In the genomic region with DNA sequence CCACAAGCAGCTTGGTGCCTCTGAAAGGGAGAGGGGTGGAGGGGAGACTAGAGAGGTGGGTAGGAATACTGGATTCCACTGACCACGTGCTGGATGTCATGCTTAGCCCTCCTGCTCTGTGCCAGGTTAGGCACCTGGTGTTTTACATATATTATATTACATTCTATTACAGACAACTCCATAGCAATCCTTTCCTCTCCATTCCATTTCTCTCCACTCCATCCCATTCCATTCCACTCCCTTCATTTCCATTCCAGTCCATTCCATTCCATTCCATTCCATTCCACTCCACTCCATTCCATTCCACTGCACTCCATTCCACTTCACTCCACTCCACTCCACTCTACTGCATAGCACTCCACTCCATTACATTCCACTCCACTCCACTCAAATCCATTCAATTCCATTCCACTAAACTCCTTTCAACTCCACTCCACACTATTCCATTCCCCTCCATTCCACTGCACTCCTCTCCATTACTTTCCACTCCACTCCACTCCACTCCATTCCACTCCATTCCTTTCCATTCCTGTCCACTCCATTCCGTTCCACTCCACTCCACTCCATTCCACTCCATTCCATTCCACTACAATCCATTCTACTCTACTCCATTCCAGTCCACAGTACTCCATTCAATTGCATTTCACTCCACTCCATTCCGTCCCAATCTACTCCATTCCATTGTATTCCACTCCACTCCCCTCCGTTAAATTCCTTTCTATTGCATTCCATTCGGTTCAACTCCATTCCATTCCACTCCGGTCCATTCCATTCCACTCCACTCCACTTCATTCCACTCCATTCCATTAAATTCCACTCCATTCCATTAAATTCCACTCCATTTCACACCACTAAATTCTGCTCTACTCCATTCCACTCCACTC, we compare ENCODE assay signal across 1 cellular context.
TF ChIP-seq lines count a peak whose summit lies in the region.

No MANE protein-coding gene starts in this region.

TF ChIP-seq in SK-N-SH treated with all-trans-retinoic acid at 6 μM for 48 hours, 23 proteins besides CTCF, POLR2A, EP300 and RAD21 (continued from another document):
- TF ChIP-seq, protein P1, sequence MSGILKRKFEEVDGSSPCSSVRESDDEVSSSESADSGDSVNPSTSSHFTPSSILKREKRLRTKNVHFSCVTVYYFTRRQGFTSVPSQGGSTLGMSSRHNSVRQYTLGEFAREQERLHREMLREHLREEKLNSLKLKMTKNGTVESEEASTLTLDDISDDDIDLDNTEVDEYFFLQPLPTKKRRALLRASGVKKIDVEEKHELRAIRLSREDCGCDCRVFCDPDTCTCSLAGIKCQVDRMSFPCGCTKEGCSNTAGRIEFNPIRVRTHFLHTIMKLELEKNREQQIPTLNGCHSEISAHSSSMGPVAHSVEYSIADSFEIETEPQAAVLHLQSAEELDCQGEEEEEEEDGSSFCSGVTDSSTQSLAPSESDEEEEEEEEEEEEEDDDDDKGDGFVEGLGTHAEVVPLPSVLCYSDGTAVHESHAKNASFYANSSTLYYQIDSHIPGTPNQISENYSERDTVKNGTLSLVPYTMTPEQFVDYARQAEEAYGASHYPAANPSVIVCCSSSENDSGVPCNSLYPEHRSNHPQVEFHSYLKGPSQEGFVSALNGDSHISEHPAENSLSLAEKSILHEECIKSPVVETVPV (CRISPR knock-in tag; IDR thresholded peaks at IDR 0.05) = no peak
- TF ChIP-seq GLIS3 (CRISPR knock-in tag; IDR thresholded peaks at IDR 0.05) (no peak), ARNTL (CRISPR knock-in tag; IDR thresholded peaks at IDR 0.05; ENCODE audit: borderline replicate concordance, low read depth) (no peak), OSR1 (CRISPR knock-in tag; IDR thresholded peaks at IDR 0.05) (no peak), SNAI2 (CRISPR knock-in tag; IDR thresholded peaks at IDR 0.05) (no peak), CSDC2 (CRISPR knock-in tag; IDR thresholded peaks at IDR 0.05) (no peak), ZNF565 (CRISPR knock-in tag; conservative IDR thresholded peaks at IDR 0.05; ENCODE audit: low read depth) (no peak), RARB (CRISPR knock-in tag; IDR thresholded peaks at IDR 0.05) (no peak), ISL1 (CRISPR knock-in tag; IDR thresholded peaks at IDR 0.05) (no peak), PPARA (CRISPR knock-in tag; IDR thresholded peaks at IDR 0.05; ENCODE audit: borderline replicate concordance) (no peak)
- TF ChIP-seq, protein P2, sequence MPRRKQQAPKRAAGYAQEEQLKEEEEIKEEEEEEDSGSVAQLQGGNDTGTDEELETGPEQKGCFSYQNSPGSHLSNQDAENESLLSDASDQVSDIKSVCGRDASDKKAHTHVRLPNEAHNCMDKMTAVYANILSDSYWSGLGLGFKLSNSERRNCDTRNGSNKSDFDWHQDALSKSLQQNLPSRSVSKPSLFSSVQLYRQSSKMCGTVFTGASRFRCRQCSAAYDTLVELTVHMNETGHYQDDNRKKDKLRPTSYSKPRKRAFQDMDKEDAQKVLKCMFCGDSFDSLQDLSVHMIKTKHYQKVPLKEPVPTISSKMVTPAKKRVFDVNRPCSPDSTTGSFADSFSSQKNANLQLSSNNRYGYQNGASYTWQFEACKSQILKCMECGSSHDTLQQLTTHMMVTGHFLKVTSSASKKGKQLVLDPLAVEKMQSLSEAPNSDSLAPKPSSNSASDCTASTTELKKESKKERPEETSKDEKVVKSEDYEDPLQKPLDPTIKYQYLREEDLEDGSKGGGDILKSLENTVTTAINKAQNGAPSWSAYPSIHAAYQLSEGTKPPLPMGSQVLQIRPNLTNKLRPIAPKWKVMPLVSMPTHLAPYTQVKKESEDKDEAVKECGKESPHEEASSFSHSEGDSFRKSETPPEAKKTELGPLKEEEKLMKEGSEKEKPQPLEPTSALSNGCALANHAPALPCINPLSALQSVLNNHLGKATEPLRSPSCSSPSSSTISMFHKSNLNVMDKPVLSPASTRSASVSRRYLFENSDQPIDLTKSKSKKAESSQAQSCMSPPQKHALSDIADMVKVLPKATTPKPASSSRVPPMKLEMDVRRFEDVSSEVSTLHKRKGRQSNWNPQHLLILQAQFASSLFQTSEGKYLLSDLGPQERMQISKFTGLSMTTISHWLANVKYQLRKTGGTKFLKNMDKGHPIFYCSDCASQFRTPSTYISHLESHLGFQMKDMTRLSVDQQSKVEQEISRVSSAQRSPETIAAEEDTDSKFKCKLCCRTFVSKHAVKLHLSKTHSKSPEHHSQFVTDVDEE (CRISPR knock-in tag; IDR thresholded peaks at IDR 0.05) = no peak
